In genomic region chr10:132078746-132079345, GRCh38 we compare ENCODE assay signal across 21 cellular contexts. TPM values are rescaled to one million over a fixed set of nuclear protein-coding genes. Genes with fewer than 3 reads are reported as not detected.
DNase-seq lines count a peak whose midpoint lies in the region; ATAC-seq and TF ChIP-seq lines count a peak whose summit lies in the region.
"Had no signal": no experiment of that assay in that cellular context is flagged by ENCODE, and none has a peak within 500 bp of the region (broad histone marks: within the 10 kb centered on the region; RNA-seq: fewer than 3 reads in every experiment).

No MANE protein-coding gene starts in this region.

- H3K4me3 Mint-ChIP-seq in type B pancreatic cell, result no peak overlapping the region
- H3K4me3 Mint-ChIP-seq in activated T-cell treated with anti-CD3 and anti-CD28 coated beads, Interleukin-2, amount 50 U/mL, for 24 hours, result no peak overlapping the region
- H3K4me3 Mint-ChIP-seq: activated CD4-positive, alpha-beta memory T cell treated with anti-CD3 and anti-CD28 coated beads, Interleukin-2, amount 10 ng/mL, durations not matched to agents 7 days and 5 days; CD4-positive, alpha-beta T cell; dendritic cell treated with granulocyte-macrophage colony-stimulating factor and Interleukin-4, amounts not matched to agents 40 ng/mL and 50 ng/mL, for 4 days; memory B cell had no signal

- H3K4me3 ChIP-seq in Peyer's patch (no peak overlapping the region), WERI-Rb-1 (ENCODE audit: low read depth, low read length) (no peak overlapping the region)
- H3K4me3 ChIP-seq: adrenal gland, HAP-1, ovary, vagina had no signal

- H3K27me3 Mint-ChIP-seq in type B pancreatic cell, result peaks cover 13% of the 10 kb centered on the region
- peaks cover 26% of the 10 kb centered on the region for H3K27me3 Mint-ChIP-seq in activated T-cell treated with anti-CD3 and anti-CD28 coated beads, Interleukin-2, amount 50 U/mL, for 24 hours

- H3K36me3 Mint-ChIP-seq in type B pancreatic cell, result no peaks in the 10 kb centered on the region
- no peaks in the 10 kb centered on the region for H3K36me3 Mint-ChIP-seq in activated T-cell treated with anti-CD3 and anti-CD28 coated beads, Interleukin-2, amount 50 U/mL, for 24 hours (ENCODE audit: low read depth)
- H3K36me3 Mint-ChIP-seq: memory B cell had no signal

- no peak overlapping the region for H3K27ac Mint-ChIP-seq in type B pancreatic cell
- H3K27ac Mint-ChIP-seq in activated T-cell treated with anti-CD3 and anti-CD28 coated beads, Interleukin-2, amount 50 U/mL, for 24 hours, result no peak overlapping the region
- H3K27ac Mint-ChIP-seq: activated CD4-positive, alpha-beta memory T cell treated with anti-CD3 and anti-CD28 coated beads, Interleukin-2, amount 10 ng/mL, durations not matched to agents 7 days and 5 days; CD4-positive, alpha-beta T cell; dendritic cell treated with granulocyte-macrophage colony-stimulating factor and Interleukin-4, amounts not matched to agents 40 ng/mL and 50 ng/mL, for 4 days; memory B cell had no signal

- no peaks in the 10 kb centered on the region for H3K4me1 Mint-ChIP-seq in type B pancreatic cell (ENCODE audit: unreplicated experiment)
- H3K4me1 Mint-ChIP-seq in activated T-cell treated with anti-CD3 and anti-CD28 coated beads, Interleukin-2, amount 50 U/mL, for 24 hours (ENCODE audit: low read depth), result no peaks in the 10 kb centered on the region
- H3K4me1 Mint-ChIP-seq: activated CD4-positive, alpha-beta memory T cell treated with anti-CD3 and anti-CD28 coated beads, Interleukin-2, amount 10 ng/mL, durations not matched to agents 7 days and 5 days; memory B cell had no signal

- no peak overlapping the region for H3K27ac ChIP-seq in Peyer's patch
- H3K27ac ChIP-seq in WERI-Rb-1, result no peak overlapping the region
- H3K27ac ChIP-seq: adrenal gland, ovary, vagina, VCaP had no signal

- intact Hi-C loops in head of caudate nucleus (cut with DNase I), result no loop called here

- DNase-seq in Peyer's patch, result peak in 2 of 3 donors; percentile 27 to 35
- DNase-seq in head of caudate nucleus, result peak in 35 of 42 donors; percentile 26 to 75 (median 57)
- DNase-seq in medulla oblongata (ENCODE audit: extremely low spot score), result peak; percentile 64
- peak; percentile 56 for DNase-seq in type B pancreatic cell (ENCODE audit: extremely low spot score, unreplicated experiment)
- DNase-seq in WERI-Rb-1, result no peak
- DNase-seq in activated T-cell treated with anti-CD3 and anti-CD28 coated beads, Interleukin-2, amount 50 U/mL, for 24 hours, result no peak
- DNase-seq: activated CD4-positive, alpha-beta memory T cell treated with anti-CD3 and anti-CD28 coated beads, Interleukin-2, amount 10 ng/mL, durations not matched to agents 7 days and 5 days; activated naive CD4-positive, alpha-beta T cell; CD4-positive, alpha-beta T cell; NCI-H1436; NCI-H524; NK-92 treated with Interleukin-12 subunit alpha and Interleukin-12 subunit beta, amount 100 ng/mL, for 24 hours; ovary; T-helper 2 cell had no signal

- H3K9me3 ChIP-seq in Peyer's patch (no peaks in the 10 kb centered on the region), WERI-Rb-1 (ENCODE audit: severe bottlenecking) (no peaks in the 10 kb centered on the region)
- H3K9me3 ChIP-seq: adrenal gland, ovary, vagina had no signal

- H3K9me3 Mint-ChIP-seq in type B pancreatic cell, result peaks cover 1% of the 10 kb centered on the region
- H3K9me3 Mint-ChIP-seq in activated T-cell treated with anti-CD3 and anti-CD28 coated beads, Interleukin-2, amount 50 U/mL, for 24 hours, result peaks cover 4% of the 10 kb centered on the region
- H3K9me3 Mint-ChIP-seq: activated CD4-positive, alpha-beta memory T cell treated with anti-CD3 and anti-CD28 coated beads, Interleukin-2, amount 10 ng/mL, durations not matched to agents 7 days and 5 days; CD4-positive, alpha-beta T cell; dendritic cell treated with granulocyte-macrophage colony-stimulating factor and Interleukin-4, amounts not matched to agents 40 ng/mL and 50 ng/mL, for 4 days had no signal

- no peak for ATAC-seq in GM21367 (IDR thresholded peaks at IDR 0.05; ENCODE audit: unreplicated experiment)

- no peaks in the 10 kb centered on the region for H3K27me3 ChIP-seq in Peyer's patch
- H3K27me3 ChIP-seq in WERI-Rb-1 (ENCODE audit: insufficient read depth, low read depth, severe bottlenecking), result no peaks in the 10 kb centered on the region
- H3K27me3 ChIP-seq: adrenal gland, ovary, vagina had no signal

- no peaks in the 10 kb centered on the region for H3K4me1 ChIP-seq in Peyer's patch
- H3K4me1 ChIP-seq: adrenal gland, HAP-1, vagina had no signal

- TF ChIP-seq POLR2A in Peyer's patch (IDR thresholded peaks at IDR 0.05), result no peak

- H3K36me3 ChIP-seq in Peyer's patch (no peaks in the 10 kb centered on the region), WERI-Rb-1 (no peaks in the 10 kb centered on the region)
- H3K36me3 ChIP-seq: adrenal gland, HAP-1, ovary, vagina had no signal

- TF ChIP-seq CTCF in Peyer's patch (IDR thresholded peaks at IDR 0.05), result no peak
- TF ChIP-seq CTCF in type B pancreatic cell (conservative IDR thresholded peaks at IDR 0.05), result no peak
- TF ChIP-seq CTCF in WERI-Rb-1 (IDR thresholded peaks at IDR 0.05; ENCODE audit: low read depth, low read length), result no peak

RNA-seq across cellular contexts. Expression of gene JAKMIP3, which starts 13.1 kb away (rescaled TPM):
- total RNA-seq in Peyer's patch, result 1 to 10 TPM in 1 of 4 donors, under 1 TPM in 3; 0.18 to 2.5 (median 0.23) TPM
- total RNA-seq in type B pancreatic cell (ENCODE audit: low replicate concordance), result 0.10 and 0.19 TPM in 2 replicates

Comparison
In these comparisons a context has a peak if more than half of its experiments do, and no peak if none do; other contexts are left out.
1. DNase-seq: peak in Peyer's patch (2 of 3), head of caudate nucleus (35 of 42), medulla oblongata (single experiment) and type B pancreatic cell (single experiment); none in WERI-Rb-1 (single experiment) and activated T-cell treated with anti-CD3 and anti-CD28 coated beads, Interleukin-2, amount 50 U/mL, for 24 hours (single experiment).